ENCODE assay signal across 21 cellular contexts in genomic region chr11:68488623-68489022, GRCh38.
"Had no signal": no experiment of that assay in that cellular context is flagged by ENCODE, and none has a peak within 500 bp of the region (broad histone marks: within the 10 kb centered on the region; RNA-seq: fewer than 3 reads in every experiment).

No MANE protein-coding gene starts in this region.

- H3K9me3 ChIP-seq: lower lobe of right lung, prostate gland, thyroid gland had no signal

- H3K4me1 ChIP-seq: prostate gland had no signal

- H3K4me3 Mint-ChIP-seq: activated CD4-positive, alpha-beta T cell treated with anti-CD3 and anti-CD28 coated beads, Interleukin-2, amount 10 ng/mL, durations not matched to agents 7 days and 5 days; activated CD8-positive, alpha-beta T cell treated with anti-CD3 and anti-CD28 coated beads for 36 hours; activated naive CD8-positive, alpha-beta T cell treated with anti-CD3 and anti-CD28 coated beads, Interleukin-2, amount 10 ng/mL, durations not matched to agents 7 days and 5 days; T-helper 2 cell treated with Interferon-gamma antibody and Interleukin-4, amounts not matched to agents 5 μg/mL and 100 μg/mL, for 36 hours had no signal

- H3K27ac ChIP-seq: foreskin keratinocyte, lower lobe of right lung, prostate gland, spleen, thyroid gland, VCaP had no signal

- H3K9me3 Mint-ChIP-seq: activated CD8-positive, alpha-beta T cell treated with anti-CD3 and anti-CD28 coated beads for 36 hours; activated T-helper 17 cell treated with anti-CD3 and anti-CD28 coated beads, Interleukin-2, amount 50 U/mL, for 72 hours had no signal

- H3K36me3 ChIP-seq: lower lobe of right lung, prostate gland, thyroid gland had no signal

- H3K27me3 Mint-ChIP-seq: activated CD4-positive, alpha-beta T cell treated with anti-CD3 and anti-CD28 coated beads, Interleukin-2, amount 10 ng/mL, durations not matched to agents 7 days and 5 days; activated CD8-positive, alpha-beta T cell treated with anti-CD3 and anti-CD28 coated beads for 36 hours; activated naive CD8-positive, alpha-beta T cell treated with anti-CD3 and anti-CD28 coated beads, Interleukin-2, amount 10 ng/mL, durations not matched to agents 7 days and 5 days; activated T-helper 17 cell treated with anti-CD3 and anti-CD28 coated beads, Interleukin-2, amount 50 U/mL, for 72 hours; naive B cell had no signal

- H3K27ac Mint-ChIP-seq: activated CD4-positive, alpha-beta T cell treated with anti-CD3 and anti-CD28 coated beads, Interleukin-2, amount 10 ng/mL, durations not matched to agents 7 days and 5 days; activated naive CD8-positive, alpha-beta T cell treated with anti-CD3 and anti-CD28 coated beads, Interleukin-2, amount 10 ng/mL, durations not matched to agents 7 days and 5 days; activated T-helper 17 cell treated with anti-CD3 and anti-CD28 coated beads, Interleukin-2, amount 50 U/mL, for 72 hours; T-helper 2 cell treated with Interferon-gamma antibody and Interleukin-4, amounts not matched to agents 5 μg/mL and 100 μg/mL, for 36 hours had no signal

- H3K27me3 ChIP-seq: foreskin keratinocyte, spleen, thyroid gland had no signal

- H3K36me3 Mint-ChIP-seq: naive B cell had no signal

- H3K4me3 ChIP-seq: lower lobe of right lung, prostate gland, spleen, thyroid gland had no signal

- DNase-seq: activated CD4-positive, alpha-beta T cell treated with anti-CD3 and anti-CD28 coated beads, Interleukin-2, amount 10 ng/mL, durations not matched to agents 7 days and 5 days; activated CD4-positive, CD25-positive, alpha-beta regulatory T cell treated with anti-CD3 and anti-CD28 coated beads, Interleukin-2, amount 50 U/mL, for 72 hours; activated CD8-positive, alpha-beta T cell treated with anti-CD3 and anti-CD28 coated beads for 36 hours; activated naive CD4-positive, alpha-beta T cell; activated naive CD8-positive, alpha-beta T cell treated with anti-CD3 and anti-CD28 coated beads, Interleukin-2, amount 10 ng/mL, durations not matched to agents 7 days and 5 days; amniotic stem cell; cortex of kidney; erythroblast; hippocampal formation; lower lobe of right lung; mesendoderm; naive B cell; spleen; stimulated activated CD4-positive, alpha-beta T cell treated with anti-CD3 and anti-CD28 coated beads, Interleukin-4, amount 100 ng/mL, for 1 hour; stimulated activated naive CD8-positive, alpha-beta T cell treated with anti-CD3 and anti-CD28 coated beads, Interleukin-15, Interleukin-2, amounts not matched to agents 100 U/mL and 50 U/mL, for 24 hours; thyroid gland had no signal
